Comparison of ENCODE assay signal across 1 cellular context in the genomic region with DNA sequence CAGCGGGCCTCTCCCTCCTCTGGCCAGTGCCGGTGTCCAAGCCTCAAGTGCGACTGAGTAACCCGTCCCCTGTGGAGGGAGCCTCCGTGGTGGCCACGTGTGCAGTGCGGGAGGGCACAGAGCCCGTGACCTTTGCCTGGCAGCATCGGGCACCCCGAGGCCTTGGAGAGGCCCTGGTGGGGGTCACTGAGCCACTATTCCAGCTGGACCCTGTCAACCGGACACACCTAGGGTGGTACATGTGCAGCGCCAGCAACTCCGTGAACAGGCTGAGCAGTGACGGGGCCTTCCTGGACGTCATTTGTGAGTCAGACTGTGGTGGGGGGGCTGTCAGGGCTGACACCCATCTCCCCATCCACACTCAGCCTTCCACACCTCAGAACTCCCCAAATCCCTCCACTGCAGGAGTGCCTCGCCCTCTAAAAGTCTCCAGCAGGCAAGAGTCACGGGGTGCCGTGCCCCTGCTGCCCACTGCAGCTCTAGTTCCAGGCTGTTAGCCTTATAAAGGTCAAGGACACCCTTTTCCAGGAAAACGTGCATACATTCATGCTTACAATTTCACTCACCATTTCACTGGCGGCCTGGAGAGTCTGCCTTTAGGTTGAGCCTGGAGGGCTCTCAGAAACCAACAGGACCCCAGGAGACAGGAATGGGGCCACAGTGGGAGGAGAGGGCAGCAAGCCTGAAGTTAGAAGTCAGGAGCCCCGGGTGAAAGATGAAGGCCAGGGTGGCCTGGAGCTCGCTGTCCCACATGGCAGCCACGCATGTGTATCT.
TF ChIP-seq lines count a peak whose summit lies in the region.

No MANE protein-coding gene starts in this region.

TF ChIP-seq in HepG2, 621 proteins besides CTCF, POLR2A, EP300 and RAD21 (continued from another document):
- TF ChIP-seq, protein P1, sequence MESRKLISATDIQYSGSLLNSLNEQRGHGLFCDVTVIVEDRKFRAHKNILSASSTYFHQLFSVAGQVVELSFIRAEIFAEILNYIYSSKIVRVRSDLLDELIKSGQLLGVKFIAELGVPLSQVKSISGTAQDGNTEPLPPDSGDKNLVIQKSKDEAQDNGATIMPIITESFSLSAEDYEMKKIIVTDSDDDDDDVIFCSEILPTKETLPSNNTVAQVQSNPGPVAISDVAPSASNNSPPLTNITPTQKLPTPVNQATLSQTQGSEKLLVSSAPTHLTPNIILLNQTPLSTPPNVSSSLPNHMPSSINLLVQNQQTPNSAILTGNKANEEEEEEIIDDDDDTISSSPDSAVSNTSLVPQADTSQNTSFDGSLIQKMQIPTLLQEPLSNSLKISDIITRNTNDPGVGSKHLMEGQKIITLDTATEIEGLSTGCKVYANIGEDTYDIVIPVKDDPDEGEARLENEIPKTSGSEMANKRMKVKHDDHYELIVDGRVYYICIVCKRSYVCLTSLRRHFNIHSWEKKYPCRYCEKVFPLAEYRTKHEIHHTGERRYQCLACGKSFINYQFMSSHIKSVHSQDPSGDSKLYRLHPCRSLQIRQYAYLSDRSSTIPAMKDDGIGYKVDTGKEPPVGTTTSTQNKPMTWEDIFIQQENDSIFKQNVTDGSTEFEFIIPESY (CRISPR knock-in tag; IDR thresholded peaks at IDR 0.05): peak; percentile 47; the same call in 1 of the 2 replicates
- TF ChIP-seq, protein P2, sequence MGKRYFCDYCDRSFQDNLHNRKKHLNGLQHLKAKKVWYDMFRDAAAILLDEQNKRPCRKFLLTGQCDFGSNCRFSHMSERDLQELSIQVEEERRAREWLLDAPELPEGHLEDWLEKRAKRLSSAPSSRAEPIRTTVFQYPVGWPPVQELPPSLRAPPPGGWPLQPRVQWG (CRISPR knock-in tag; IDR thresholded peaks at IDR 0.05; ENCODE audit: borderline replicate concordance, low read depth): no peak
- no peak for TF ChIP-seq ZNF772 (CRISPR knock-in tag; IDR thresholded peaks at IDR 0.05)
- TF ChIP-seq KAT8 (CRISPR knock-in tag; IDR thresholded peaks at IDR 0.05): no peak
- no peak for TF ChIP-seq ZNF883 (CRISPR knock-in tag; IDR thresholded peaks at IDR 0.05; ENCODE audit: not compliant biosample characterization)
- TF ChIP-seq, protein P3, sequence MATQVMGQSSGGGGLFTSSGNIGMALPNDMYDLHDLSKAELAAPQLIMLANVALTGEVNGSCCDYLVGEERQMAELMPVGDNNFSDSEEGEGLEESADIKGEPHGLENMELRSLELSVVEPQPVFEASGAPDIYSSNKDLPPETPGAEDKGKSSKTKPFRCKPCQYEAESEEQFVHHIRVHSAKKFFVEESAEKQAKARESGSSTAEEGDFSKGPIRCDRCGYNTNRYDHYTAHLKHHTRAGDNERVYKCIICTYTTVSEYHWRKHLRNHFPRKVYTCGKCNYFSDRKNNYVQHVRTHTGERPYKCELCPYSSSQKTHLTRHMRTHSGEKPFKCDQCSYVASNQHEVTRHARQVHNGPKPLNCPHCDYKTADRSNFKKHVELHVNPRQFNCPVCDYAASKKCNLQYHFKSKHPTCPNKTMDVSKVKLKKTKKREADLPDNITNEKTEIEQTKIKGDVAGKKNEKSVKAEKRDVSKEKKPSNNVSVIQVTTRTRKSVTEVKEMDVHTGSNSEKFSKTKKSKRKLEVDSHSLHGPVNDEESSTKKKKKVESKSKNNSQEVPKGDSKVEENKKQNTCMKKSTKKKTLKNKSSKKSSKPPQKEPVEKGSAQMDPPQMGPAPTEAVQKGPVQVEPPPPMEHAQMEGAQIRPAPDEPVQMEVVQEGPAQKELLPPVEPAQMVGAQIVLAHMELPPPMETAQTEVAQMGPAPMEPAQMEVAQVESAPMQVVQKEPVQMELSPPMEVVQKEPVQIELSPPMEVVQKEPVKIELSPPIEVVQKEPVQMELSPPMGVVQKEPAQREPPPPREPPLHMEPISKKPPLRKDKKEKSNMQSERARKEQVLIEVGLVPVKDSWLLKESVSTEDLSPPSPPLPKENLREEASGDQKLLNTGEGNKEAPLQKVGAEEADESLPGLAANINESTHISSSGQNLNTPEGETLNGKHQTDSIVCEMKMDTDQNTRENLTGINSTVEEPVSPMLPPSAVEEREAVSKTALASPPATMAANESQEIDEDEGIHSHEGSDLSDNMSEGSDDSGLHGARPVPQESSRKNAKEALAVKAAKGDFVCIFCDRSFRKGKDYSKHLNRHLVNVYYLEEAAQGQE (IDR thresholded peaks at IDR 0.05; ENCODE audit: borderline replicate concordance in 1 of 2, low read depth in 1 of 2, low read length in 2 of 2): no peak
- TF ChIP-seq SAP130 (CRISPR knock-in tag; IDR thresholded peaks at IDR 0.05; ENCODE audit: low read depth): 0 out of 2 replicates have a peak, but pooled peaks have one; percentile 15
- TF ChIP-seq, protein P4, sequence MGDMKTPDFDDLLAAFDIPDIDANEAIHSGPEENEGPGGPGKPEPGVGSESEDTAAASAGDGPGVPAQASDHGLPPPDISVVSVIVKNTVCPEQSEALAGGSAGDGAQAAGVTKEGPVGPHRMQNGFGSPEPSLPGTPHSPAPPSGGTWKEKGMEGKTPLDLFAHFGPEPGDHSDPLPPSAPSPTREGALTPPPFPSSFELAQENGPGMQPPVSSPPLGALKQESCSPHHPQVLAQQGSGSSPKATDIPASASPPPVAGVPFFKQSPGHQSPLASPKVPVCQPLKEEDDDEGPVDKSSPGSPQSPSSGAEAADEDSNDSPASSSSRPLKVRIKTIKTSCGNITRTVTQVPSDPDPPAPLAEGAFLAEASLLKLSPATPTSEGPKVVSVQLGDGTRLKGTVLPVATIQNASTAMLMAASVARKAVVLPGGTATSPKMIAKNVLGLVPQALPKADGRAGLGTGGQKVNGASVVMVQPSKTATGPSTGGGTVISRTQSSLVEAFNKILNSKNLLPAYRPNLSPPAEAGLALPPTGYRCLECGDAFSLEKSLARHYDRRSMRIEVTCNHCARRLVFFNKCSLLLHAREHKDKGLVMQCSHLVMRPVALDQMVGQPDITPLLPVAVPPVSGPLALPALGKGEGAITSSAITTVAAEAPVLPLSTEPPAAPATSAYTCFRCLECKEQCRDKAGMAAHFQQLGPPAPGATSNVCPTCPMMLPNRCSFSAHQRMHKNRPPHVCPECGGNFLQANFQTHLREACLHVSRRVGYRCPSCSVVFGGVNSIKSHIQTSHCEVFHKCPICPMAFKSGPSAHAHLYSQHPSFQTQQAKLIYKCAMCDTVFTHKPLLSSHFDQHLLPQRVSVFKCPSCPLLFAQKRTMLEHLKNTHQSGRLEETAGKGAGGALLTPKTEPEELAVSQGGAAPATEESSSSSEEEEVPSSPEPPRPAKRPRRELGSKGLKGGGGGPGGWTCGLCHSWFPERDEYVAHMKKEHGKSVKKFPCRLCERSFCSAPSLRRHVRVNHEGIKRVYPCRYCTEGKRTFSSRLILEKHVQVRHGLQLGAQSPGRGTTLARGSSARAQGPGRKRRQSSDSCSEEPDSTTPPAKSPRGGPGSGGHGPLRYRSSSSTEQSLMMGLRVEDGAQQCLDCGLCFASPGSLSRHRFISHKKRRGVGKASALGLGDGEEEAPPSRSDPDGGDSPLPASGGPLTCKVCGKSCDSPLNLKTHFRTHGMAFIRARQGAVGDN (CRISPR knock-in tag; IDR thresholded peaks at IDR 0.05): peak; percentile 66
- TF ChIP-seq SALL1 (CRISPR knock-in tag; IDR thresholded peaks at IDR 0.05): no peak; the same call in 1 of the 2 replicates
- no peak for TF ChIP-seq HIVEP1 (CRISPR knock-in tag; IDR thresholded peaks at IDR 0.05)
- no peak for TF ChIP-seq SMAD9 (CRISPR knock-in tag; IDR thresholded peaks at IDR 0.05)
- no peak for TF ChIP-seq ZNF383 (CRISPR knock-in tag; IDR thresholded peaks at IDR 0.05; ENCODE audit: borderline replicate concordance)
- TF ChIP-seq FOSL1 (CRISPR knock-in tag; IDR thresholded peaks at IDR 0.05; ENCODE audit: borderline replicate concordance): no peak
- TF ChIP-seq, protein P5, sequence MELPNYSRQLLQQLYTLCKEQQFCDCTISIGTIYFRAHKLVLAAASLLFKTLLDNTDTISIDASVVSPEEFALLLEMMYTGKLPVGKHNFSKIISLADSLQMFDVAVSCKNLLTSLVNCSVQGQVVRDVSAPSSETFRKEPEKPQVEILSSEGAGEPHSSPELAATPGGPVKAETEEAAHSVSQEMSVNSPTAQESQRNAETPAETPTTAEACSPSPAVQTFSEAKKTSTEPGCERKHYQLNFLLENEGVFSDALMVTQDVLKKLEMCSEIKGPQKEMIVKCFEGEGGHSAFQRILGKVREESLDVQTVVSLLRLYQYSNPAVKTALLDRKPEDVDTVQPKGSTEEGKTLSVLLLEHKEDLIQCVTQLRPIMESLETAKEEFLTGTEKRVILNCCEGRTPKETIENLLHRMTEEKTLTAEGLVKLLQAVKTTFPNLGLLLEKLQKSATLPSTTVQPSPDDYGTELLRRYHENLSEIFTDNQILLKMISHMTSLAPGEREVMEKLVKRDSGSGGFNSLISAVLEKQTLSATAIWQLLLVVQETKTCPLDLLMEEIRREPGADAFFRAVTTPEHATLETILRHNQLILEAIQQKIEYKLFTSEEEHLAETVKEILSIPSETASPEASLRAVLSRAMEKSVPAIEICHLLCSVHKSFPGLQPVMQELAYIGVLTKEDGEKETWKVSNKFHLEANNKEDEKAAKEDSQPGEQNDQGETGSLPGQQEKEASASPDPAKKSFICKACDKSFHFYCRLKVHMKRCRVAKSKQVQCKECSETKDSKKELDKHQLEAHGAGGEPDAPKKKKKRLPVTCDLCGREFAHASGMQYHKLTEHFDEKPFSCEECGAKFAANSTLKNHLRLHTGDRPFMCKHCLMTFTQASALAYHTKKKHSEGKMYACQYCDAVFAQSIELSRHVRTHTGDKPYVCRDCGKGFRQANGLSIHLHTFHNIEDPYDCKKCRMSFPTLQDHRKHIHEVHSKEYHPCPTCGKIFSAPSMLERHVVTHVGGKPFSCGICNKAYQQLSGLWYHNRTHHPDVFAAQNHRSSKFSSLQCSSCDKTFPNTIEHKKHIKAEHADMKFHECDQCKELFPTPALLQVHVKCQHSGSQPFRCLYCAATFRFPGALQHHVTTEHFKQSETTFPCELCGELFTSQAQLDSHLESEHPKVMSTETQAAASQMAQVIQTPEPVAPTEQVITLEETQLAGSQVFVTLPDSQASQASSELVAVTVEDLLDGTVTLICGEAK (IDR thresholded peaks at IDR 0.05): no peak
- TF ChIP-seq, protein P5 (CRISPR knock-in tag; IDR thresholded peaks at IDR 0.05): no peak
- no peak for TF ChIP-seq ZBTB7A (CRISPR knock-in tag; IDR thresholded peaks at IDR 0.05)
- peak; percentile 43; the same call in 1 of the 2 replicates for TF ChIP-seq THRA (CRISPR knock-in tag; IDR thresholded peaks at IDR 0.05; ENCODE audit: borderline replicate concordance)
- TF ChIP-seq ZNF3 (CRISPR knock-in tag; IDR thresholded peaks at IDR 0.05): no peak
- TF ChIP-seq TBL1XR1 (IDR thresholded peaks at IDR 0.05; ENCODE audit: borderline replicate concordance, low read length, partially characterized antibody): no peak
- no peak for TF ChIP-seq MTF1 (CRISPR knock-in tag; IDR thresholded peaks at IDR 0.05)
- no peak for TF ChIP-seq ZC3H4 (CRISPR knock-in tag; IDR thresholded peaks at IDR 0.05; ENCODE audit: borderline replicate concordance)
- no peak for TF ChIP-seq TBP (CRISPR knock-in tag; IDR thresholded peaks at IDR 0.05)
- TF ChIP-seq RXRB (CRISPR knock-in tag; IDR thresholded peaks at IDR 0.05; ENCODE audit: borderline replicate concordance): 0 out of 2 replicates have a peak, but pooled peaks have one; percentile 24
- TF ChIP-seq HOXA9 (CRISPR knock-in tag; IDR thresholded peaks at IDR 0.05; ENCODE audit: borderline replicate concordance): no peak
- TF ChIP-seq CREM (IDR thresholded peaks at IDR 0.05): no peak
- TF ChIP-seq CREM (CRISPR knock-in tag; IDR thresholded peaks at IDR 0.05): no peak
- no peak for TF ChIP-seq SMARCC2 (IDR thresholded peaks at IDR 0.05)
- TF ChIP-seq RFXAP (CRISPR knock-in tag; IDR thresholded peaks at IDR 0.05; ENCODE audit: borderline replicate concordance): no peak
- TF ChIP-seq NR2F6 (IDR thresholded peaks at IDR 0.05): peak; percentile 52; the same call in 1 of the 2 replicates
- peak; percentile 70; the same call in 1 of the 2 replicates for TF ChIP-seq NR2F6 (CRISPR knock-in tag; IDR thresholded peaks at IDR 0.05)
- no peak for TF ChIP-seq SIN3B (IDR thresholded peaks at IDR 0.05; ENCODE audit: low read length)
- TF ChIP-seq KLF6 (CRISPR knock-in tag; IDR thresholded peaks at IDR 0.05): no peak
- no peak for TF ChIP-seq JDP2 (CRISPR knock-in tag; IDR thresholded peaks at IDR 0.05; ENCODE audit: borderline replicate concordance)
